13 cellular contexts compared by ENCODE assay signal in the genomic region with DNA sequence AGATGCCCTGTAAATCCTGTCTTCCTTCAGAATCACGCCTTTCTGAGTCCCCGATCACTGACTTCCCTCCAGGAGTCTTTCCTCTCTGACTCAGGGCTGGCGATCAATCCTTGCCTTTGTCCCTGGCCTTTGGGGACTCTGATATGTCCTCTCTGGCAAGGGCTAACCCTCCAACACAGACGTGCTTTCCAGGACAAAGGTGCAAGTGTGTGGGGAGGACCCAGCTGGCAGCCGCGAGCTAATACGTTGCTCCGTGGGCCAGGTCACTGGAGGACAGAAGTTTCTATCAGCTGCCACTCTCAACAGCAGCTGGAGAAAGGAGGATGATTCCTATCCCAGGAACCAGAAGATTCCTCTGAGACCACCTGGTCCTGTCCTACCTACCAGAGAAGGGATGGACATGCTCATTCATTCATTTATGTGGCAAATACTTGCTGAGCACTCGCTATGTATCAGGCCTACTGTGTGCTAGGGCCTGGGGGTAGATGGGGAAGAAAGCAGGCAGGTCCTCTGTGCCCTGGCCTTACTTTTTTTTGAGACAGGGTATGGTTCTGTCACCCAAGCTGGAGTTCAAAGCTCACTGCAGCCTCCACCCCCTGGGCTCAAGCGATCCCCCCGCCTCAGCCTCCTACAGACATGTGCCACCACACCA. TPM values are rescaled to one million over a fixed set of nuclear protein-coding genes. Genes with fewer than 3 reads are reported as not detected.
DNase-seq lines count a peak whose midpoint lies in the region; ATAC-seq and TF ChIP-seq lines count a peak whose summit lies in the region.
"Had no signal": no experiment of that assay in that cellular context is flagged by ENCODE, and none has a peak within 500 bp of the region (broad histone marks: within the 10 kb centered on the region; RNA-seq: fewer than 3 reads in every experiment).

No MANE protein-coding gene starts in this region.

- peak overlapping the region; percentile 10 to 88 (median 78) for H3K27ac ChIP-seq in adrenal gland
- peak overlapping the region; percentile 43 to 55 for H3K27ac ChIP-seq in liver (ENCODE audit: low read depth in 1 of 2, low read length in 2 of 2)
- H3K27ac ChIP-seq: Peyer's patch had no signal

- 55 to 73% (median 61%) methylated on average over 11 of the region's 11 CpGs for WGBS in adrenal gland, 4 donors
- WGBS in liver: 56% methylated on average over 11 of the region's 11 CpGs

- no peak overlapping the region for H3K4me3 ChIP-seq in adrenal gland
- H3K4me3 ChIP-seq in liver (ENCODE audit: low read depth in 1 of 3, low read length in 3 of 3): no peak overlapping the region
- H3K4me3 ChIP-seq: Peyer's patch had no signal

- TF ChIP-seq CTCF in adrenal gland (IDR thresholded peaks at IDR 0.05) (no peak), liver (IDR thresholded peaks at IDR 0.05; ENCODE audit: low read depth, low read length, missing input control) (no peak)

- H3K4me1 ChIP-seq in adrenal gland (replicated peaks in 1 of 2) (peaks cover 2 to 24% of the 10 kb centered on the region in 2 donors), liver (ENCODE audit: control insufficient read depth in 4 of 4, insufficient read depth in 4 of 4, low read length in 3 of 4) (peaks cover 6 to 39% (median 25%) of the 10 kb centered on the region in 4 donors)

- no peaks in the 10 kb centered on the region for H3K36me3 ChIP-seq in adrenal gland (replicated peaks in 1 of 2)
- no peaks in the 10 kb centered on the region for H3K36me3 ChIP-seq in liver (ENCODE audit: control insufficient read depth in 4 of 4, insufficient read depth in 3 of 4, low read depth in 1 of 4, low read length in 3 of 4)
- H3K36me3 ChIP-seq: Peyer's patch had no signal

- TF ChIP-seq POLR2A in adrenal gland (IDR thresholded peaks at IDR 0.05): peak in 1 of 2 donors; percentile 27

- no peaks in the 10 kb centered on the region for H3K27me3 ChIP-seq in adrenal gland
- no peaks in the 10 kb centered on the region for H3K27me3 ChIP-seq in liver (ENCODE audit: control insufficient read depth in 4 of 4, insufficient read depth in 4 of 4, low read length in 3 of 4)
- H3K27me3 ChIP-seq: Peyer's patch had no signal

- peak; percentile 34 to 53 for TF ChIP-seq RAD21 in liver (IDR thresholded peaks at IDR 0.05)

- intact Hi-C loops in adrenal gland (cut with DNase I) (no loop called here), sciatic nerve (cut with DNase I) (no loop called here)

- H3K9me3 ChIP-seq in adrenal gland (replicated peaks in 1 of 3) (no peaks in the 10 kb centered on the region), liver (ENCODE audit: control insufficient read depth in 4 of 4, low read length in 3 of 4) (no peaks in the 10 kb centered on the region)
- H3K9me3 ChIP-seq: Peyer's patch had no signal

- DNase-seq in NCI-H82 (lab: John Stamatoyannopoulos, UW) (peak; percentile 79), adrenal gland (peak; percentile 66 to 93 (median 87)), sciatic nerve (ENCODE audit: low spot score) (no peak)
- DNase-seq: DMS 273 treated with DMSO at 0.1 percent for 48 hours, EL, HCEC 1CT, NCI-H1092, Peyer's patch, SHP77 treated with DMSO at 0.1 percent for 48 hours had no signal

- no peak overlapping the region for H3K9ac ChIP-seq in liver (ENCODE audit: low read depth in 1 of 2, low read length in 2 of 2)

- ATAC-seq in sciatic nerve (peak; percentile 48), GM21423 (IDR thresholded peaks at IDR 0.05; ENCODE audit: unreplicated experiment) (no peak), HG02970 (IDR thresholded peaks at IDR 0.05; ENCODE audit: low FRiP score, unreplicated experiment) (no peak), GM21723 (IDR thresholded peaks at IDR 0.05; ENCODE audit: unreplicated experiment) (no peak)

TF ChIP-seq in liver, 16 proteins besides CTCF, POLR2A, EP300 and RAD21:
- peak; percentile 53 for TF ChIP-seq HNF4G (IDR thresholded peaks at IDR 0.05)
- TF ChIP-seq HNF4A (conservative IDR thresholded peaks at IDR 0.05): peak; percentile 84 to 93
- no peak for TF ChIP-seq FOXA1 (IDR thresholded peaks at IDR 0.05)
- TF ChIP-seq JUND (IDR thresholded peaks at IDR 0.05): peak in 1 of 2 donors; percentile 70
- TF ChIP-seq EGR1 (IDR thresholded peaks at IDR 0.05; ENCODE audit: low read depth in 2 of 2): no peak
- TF ChIP-seq, protein P1, sequence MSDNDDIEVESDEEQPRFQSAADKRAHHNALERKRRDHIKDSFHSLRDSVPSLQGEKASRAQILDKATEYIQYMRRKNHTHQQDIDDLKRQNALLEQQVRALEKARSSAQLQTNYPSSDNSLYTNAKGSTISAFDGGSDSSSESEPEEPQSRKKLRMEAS (IDR thresholded peaks at IDR 0.05): peak; percentile 47
- no peak for TF ChIP-seq ATF3 (IDR thresholded peaks at IDR 0.05)
- TF ChIP-seq NR2F2 (IDR thresholded peaks at IDR 0.05): no peak
- peak; percentile 73 for TF ChIP-seq SP1 (IDR thresholded peaks at IDR 0.05)
- TF ChIP-seq TAF1 (conservative IDR thresholded peaks at IDR 0.05): no peak
- TF ChIP-seq FOXA2 (IDR thresholded peaks at IDR 0.05): no peak
- TF ChIP-seq GABPA (IDR thresholded peaks at IDR 0.05 in 1 of 2, conservative IDR thresholded peaks at IDR 0.05 in 1 of 2): no peak
- TF ChIP-seq, protein P2, sequence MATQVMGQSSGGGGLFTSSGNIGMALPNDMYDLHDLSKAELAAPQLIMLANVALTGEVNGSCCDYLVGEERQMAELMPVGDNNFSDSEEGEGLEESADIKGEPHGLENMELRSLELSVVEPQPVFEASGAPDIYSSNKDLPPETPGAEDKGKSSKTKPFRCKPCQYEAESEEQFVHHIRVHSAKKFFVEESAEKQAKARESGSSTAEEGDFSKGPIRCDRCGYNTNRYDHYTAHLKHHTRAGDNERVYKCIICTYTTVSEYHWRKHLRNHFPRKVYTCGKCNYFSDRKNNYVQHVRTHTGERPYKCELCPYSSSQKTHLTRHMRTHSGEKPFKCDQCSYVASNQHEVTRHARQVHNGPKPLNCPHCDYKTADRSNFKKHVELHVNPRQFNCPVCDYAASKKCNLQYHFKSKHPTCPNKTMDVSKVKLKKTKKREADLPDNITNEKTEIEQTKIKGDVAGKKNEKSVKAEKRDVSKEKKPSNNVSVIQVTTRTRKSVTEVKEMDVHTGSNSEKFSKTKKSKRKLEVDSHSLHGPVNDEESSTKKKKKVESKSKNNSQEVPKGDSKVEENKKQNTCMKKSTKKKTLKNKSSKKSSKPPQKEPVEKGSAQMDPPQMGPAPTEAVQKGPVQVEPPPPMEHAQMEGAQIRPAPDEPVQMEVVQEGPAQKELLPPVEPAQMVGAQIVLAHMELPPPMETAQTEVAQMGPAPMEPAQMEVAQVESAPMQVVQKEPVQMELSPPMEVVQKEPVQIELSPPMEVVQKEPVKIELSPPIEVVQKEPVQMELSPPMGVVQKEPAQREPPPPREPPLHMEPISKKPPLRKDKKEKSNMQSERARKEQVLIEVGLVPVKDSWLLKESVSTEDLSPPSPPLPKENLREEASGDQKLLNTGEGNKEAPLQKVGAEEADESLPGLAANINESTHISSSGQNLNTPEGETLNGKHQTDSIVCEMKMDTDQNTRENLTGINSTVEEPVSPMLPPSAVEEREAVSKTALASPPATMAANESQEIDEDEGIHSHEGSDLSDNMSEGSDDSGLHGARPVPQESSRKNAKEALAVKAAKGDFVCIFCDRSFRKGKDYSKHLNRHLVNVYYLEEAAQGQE (IDR thresholded peaks at IDR 0.05): peak; percentile 36
- TF ChIP-seq YY1 (IDR thresholded peaks at IDR 0.05): peak; percentile 58
- TF ChIP-seq, protein P3, sequence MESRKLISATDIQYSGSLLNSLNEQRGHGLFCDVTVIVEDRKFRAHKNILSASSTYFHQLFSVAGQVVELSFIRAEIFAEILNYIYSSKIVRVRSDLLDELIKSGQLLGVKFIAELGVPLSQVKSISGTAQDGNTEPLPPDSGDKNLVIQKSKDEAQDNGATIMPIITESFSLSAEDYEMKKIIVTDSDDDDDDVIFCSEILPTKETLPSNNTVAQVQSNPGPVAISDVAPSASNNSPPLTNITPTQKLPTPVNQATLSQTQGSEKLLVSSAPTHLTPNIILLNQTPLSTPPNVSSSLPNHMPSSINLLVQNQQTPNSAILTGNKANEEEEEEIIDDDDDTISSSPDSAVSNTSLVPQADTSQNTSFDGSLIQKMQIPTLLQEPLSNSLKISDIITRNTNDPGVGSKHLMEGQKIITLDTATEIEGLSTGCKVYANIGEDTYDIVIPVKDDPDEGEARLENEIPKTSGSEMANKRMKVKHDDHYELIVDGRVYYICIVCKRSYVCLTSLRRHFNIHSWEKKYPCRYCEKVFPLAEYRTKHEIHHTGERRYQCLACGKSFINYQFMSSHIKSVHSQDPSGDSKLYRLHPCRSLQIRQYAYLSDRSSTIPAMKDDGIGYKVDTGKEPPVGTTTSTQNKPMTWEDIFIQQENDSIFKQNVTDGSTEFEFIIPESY (IDR thresholded peaks at IDR 0.05): peak; percentile 64
- TF ChIP-seq RXRA (IDR thresholded peaks at IDR 0.05): peak; percentile 86 to 96

RNA-seq across cellular contexts. Expression of gene SCARB1, which starts 8.5 kb away (rescaled TPM):
- total RNA-seq in adrenal gland (1,000 to 10,000 TPM in 5 of 8 donors, 100 to 1,000 TPM in 3; 646 to 8,580 (median 1,325) TPM), liver (100 to 1,000 TPM in 1 of 2 donors, 10 to 100 TPM in 1; 85.3 to 169 TPM), sciatic nerve (69.2 TPM)
- polyA plus RNA-seq in adrenal gland (1,000 to 10,000 TPM in 2 of 3 donors, 100 to 1,000 TPM in 1; 213 to 5,784 (median 1,664) TPM), liver (100 to 1,000 TPM; 112 to 289 TPM)

RNA-seq across cellular contexts. Expression of gene UBC, which starts 42.3 kb away (rescaled TPM):
- total RNA-seq in adrenal gland: 1,000 to 10,000 TPM in 4 of 8 donors, 100 to 1,000 TPM in 4; 896 to 1,700 (median 1,052) TPM
- 1,000 to 10,000 TPM in 2 of 3 donors, 100 to 1,000 TPM in 1; 797 to 1,499 (median 1,129) TPM for polyA plus RNA-seq in adrenal gland
- total RNA-seq in liver: 100 to 1,000 TPM; 503 to 624 TPM
- 100 to 1,000 TPM; 385 to 434 TPM for polyA plus RNA-seq in liver
- total RNA-seq in sciatic nerve: 979 TPM
